ENCODE assay signal across 23 cellular contexts in the genomic region with DNA sequence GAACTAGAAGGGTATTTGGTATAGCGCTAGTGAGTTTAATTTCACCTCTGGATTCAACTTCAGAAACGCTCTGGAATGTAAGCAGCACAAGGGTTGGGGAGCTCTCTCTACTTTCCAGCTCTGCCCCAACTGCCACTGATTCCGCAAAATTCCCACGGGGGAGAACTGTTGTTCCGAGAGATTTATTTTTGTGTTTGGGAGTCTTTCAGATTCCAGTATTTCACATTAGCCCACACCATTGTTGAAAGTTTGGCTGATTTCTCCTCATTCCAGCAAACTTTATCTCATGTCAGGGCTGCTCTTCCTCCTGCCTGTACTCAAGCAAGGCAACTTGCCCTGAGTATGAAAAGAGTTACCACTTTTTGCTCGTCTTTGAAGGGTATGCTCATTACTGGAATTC.
"Had no signal": no experiment of that assay in that cellular context is flagged by ENCODE, and none has a peak within 500 bp of the region (broad histone marks: within the 10 kb centered on the region; RNA-seq: fewer than 3 reads in every experiment).

No MANE protein-coding gene starts in this region.

- H3K4me1 ChIP-seq: Peyer's patch, SJCRH30 had no signal

- ATAC-seq: activated CD4-positive, CD25-positive, alpha-beta regulatory T cell treated with anti-CD3 and anti-CD28 coated beads, Interleukin-2, amount 50 U/mL, for 24 hours; activated CD8-positive, alpha-beta memory T cell treated with anti-CD3 and anti-CD28 coated beads, Interleukin-2, amount 10 ng/mL, durations not matched to agents 7 days and 5 days; activated CD8-positive, alpha-beta T cell treated with anti-CD3 and anti-CD28 coated beads, Interleukin-2, amount 10 ng/mL, durations not matched to agents 7 days and 5 days; activated naive CD4-positive, alpha-beta T cell treated with anti-CD3 and anti-CD28 coated beads, Interleukin-2, amount 50 U/mL, for 72 hours; activated naive CD8-positive, alpha-beta T cell treated with anti-CD3 and anti-CD28 coated beads, Interleukin-2, amount 50 U/mL, for 24 hours; activated T-cell treated with anti-CD3 and anti-CD28 coated beads, Interleukin-2, amount 50 U/mL, for 4 hours; SK-N-SH treated with all-trans-retinoic acid at 6 μM for 48 hours had no signal

- H3K27ac ChIP-seq: RWPE1, SJCRH30 had no signal

- H3K4me1 Mint-ChIP-seq: activated CD8-positive, alpha-beta memory T cell treated with anti-CD3 and anti-CD28 coated beads, Interleukin-2, amount 10 ng/mL, durations not matched to agents 7 days and 5 days; activated naive CD8-positive, alpha-beta T cell treated with anti-CD3 and anti-CD28 coated beads, Interleukin-2, amount 50 U/mL, for 24 hours had no signal

- H3K36me3 ChIP-seq: Peyer's patch, SJCRH30 had no signal

- H3K4me3 Mint-ChIP-seq: activated CD8-positive, alpha-beta memory T cell treated with anti-CD3 and anti-CD28 coated beads, Interleukin-2, amount 10 ng/mL, durations not matched to agents 7 days and 5 days; activated CD8-positive, alpha-beta T cell treated with anti-CD3 and anti-CD28 coated beads, Interleukin-2, amount 10 ng/mL, durations not matched to agents 7 days and 5 days; activated naive CD8-positive, alpha-beta T cell treated with anti-CD3 and anti-CD28 coated beads, Interleukin-2, amount 50 U/mL, for 24 hours; activated T-cell treated with anti-CD3 and anti-CD28 coated beads, Interleukin-2, amount 50 U/mL, for 4 hours; T-helper 1 cell treated with Interleukin-12 subunit alpha and Interleukin-12 subunit beta and Interleukin-4 antibody, amounts not matched to agents 30 μg/mL and 1 μg/mL, for 36 hours had no signal

- H3K9me3 ChIP-seq: Peyer's patch, SJCRH30 had no signal

- H3K27ac Mint-ChIP-seq: activated CD8-positive, alpha-beta memory T cell treated with anti-CD3 and anti-CD28 coated beads, Interleukin-2, amount 10 ng/mL, durations not matched to agents 7 days and 5 days; activated CD8-positive, alpha-beta T cell treated with anti-CD3 and anti-CD28 coated beads, Interleukin-2, amount 10 ng/mL, durations not matched to agents 7 days and 5 days; activated naive CD4-positive, alpha-beta T cell treated with anti-CD3 and anti-CD28 coated beads, Interleukin-2, amount 50 U/mL, for 72 hours; activated naive CD8-positive, alpha-beta T cell treated with anti-CD3 and anti-CD28 coated beads, Interleukin-2, amount 50 U/mL, for 24 hours; T-helper 1 cell treated with Interleukin-12 subunit alpha and Interleukin-12 subunit beta and Interleukin-4 antibody, amounts not matched to agents 30 μg/mL and 1 μg/mL, for 36 hours had no signal

- H3K4me3 ChIP-seq: Peyer's patch, SJCRH30 had no signal

- H3K27me3 Mint-ChIP-seq: activated CD8-positive, alpha-beta memory T cell treated with anti-CD3 and anti-CD28 coated beads, Interleukin-2, amount 10 ng/mL, durations not matched to agents 7 days and 5 days; activated naive CD8-positive, alpha-beta T cell treated with anti-CD3 and anti-CD28 coated beads, Interleukin-2, amount 50 U/mL, for 24 hours had no signal

- H3K36me3 Mint-ChIP-seq: activated CD8-positive, alpha-beta memory T cell treated with anti-CD3 and anti-CD28 coated beads, Interleukin-2, amount 10 ng/mL, durations not matched to agents 7 days and 5 days; activated naive CD4-positive, alpha-beta T cell treated with anti-CD3 and anti-CD28 coated beads, Interleukin-2, amount 50 U/mL, for 72 hours had no signal

- DNase-seq: activated CD4-positive, alpha-beta T cell treated with anti-CD3 and anti-CD28 coated beads for 4 hours; activated CD8-positive, alpha-beta memory T cell treated with anti-CD3 and anti-CD28 coated beads, Interleukin-2, amount 10 ng/mL, durations not matched to agents 7 days and 5 days; activated CD8-positive, alpha-beta T cell treated with anti-CD3 and anti-CD28 coated beads, Interleukin-2, amount 10 ng/mL, durations not matched to agents 7 days and 5 days; activated effector memory CD4-positive, alpha-beta T cell treated with anti-CD3 and anti-CD28 coated beads, Interleukin-2, amount 50 U/mL, for 16 hours; activated naive CD4-positive, alpha-beta T cell treated with Interleukin-2 at 50 U/mL for 16 hours; activated naive CD8-positive, alpha-beta T cell treated with anti-CD3 and anti-CD28 coated beads, Interleukin-2, amount 50 U/mL, for 24 hours; activated T-cell treated with anti-CD3 and anti-CD28 coated beads, Interleukin-2, amount 50 U/mL, for 4 hours; amygdala; Karpas-422; NCI-H1105 treated with DMSO at 0.1 percent for 48 hours; NCI-H1436 treated with DMSO at 0.1 percent for 48 hours; NCI-H187; NCI-H2081; NCI-H446; NCI-H524; Peyer's patch; Right ventricle myocardium superior; SJCRH30 had no signal

- H3K9me3 Mint-ChIP-seq: T-helper 1 cell treated with Interleukin-12 subunit alpha and Interleukin-12 subunit beta and Interleukin-4 antibody, amounts not matched to agents 30 μg/mL and 1 μg/mL, for 36 hours had no signal

- H3K27me3 ChIP-seq: Peyer's patch, SJCRH30 had no signal
